In genomic region chr5:87412417-87413115, GRCh38 we compare ENCODE assay signal across 8 cellular contexts. TPM values are rescaled to one million over a fixed set of nuclear protein-coding genes. Genes with fewer than 3 reads are reported as not detected.
DNase-seq lines count a peak whose midpoint lies in the region; FAIRE-seq and TF ChIP-seq lines count a peak whose summit lies in the region.

CCNH (minus strand) TSS chr5:87412930; CDS start chr5:87412794, 136 bp downstream.

- H3K4me2 ChIP-seq in neuronal stem cell (ENCODE audit: insufficient read depth, low read length, poor library complexity, severe bottlenecking), result peak within 1 kb of the TSS; percentile 76

- no peaks in the 10 kb centered on the region for H3K4me1 ChIP-seq in neuronal stem cell (ENCODE audit: control insufficient read depth in 2 of 2, insufficient read depth in 1 of 2, low read depth in 1 of 2, low read length in 2 of 2)

- CTCF ChIA-PET in activated naive CD4-positive, alpha-beta T cell treated with anti-CD3 and anti-CD28 coated beads, Interleukin-2, amount 10 ng/mL, durations not matched to agents 7 days and 5 days (lab: Charles Lee), result interaction anchor here (0.7 to 3.2 kb wide), 3 partner anchors 13 to 43 kb away, joined by 3 to 15 read pairs (median 4); no protein-coding TSS in a partner anchor

- no peak within 1 kb of the TSS for H2BK5ac ChIP-seq in neuronal stem cell (ENCODE audit: low read length)

- H3K9me3 ChIP-seq in SK-N-MC (ENCODE audit: low read depth, low read length) (no peaks in the 10 kb centered on the region), neuronal stem cell (replicated peaks in 1 of 2; ENCODE audit: control insufficient read depth in 2 of 2, insufficient read depth in 1 of 2, low read depth in 1 of 2, low read length in 2 of 2) (no peaks in the 10 kb centered on the region)

- peaks cover 41% of the 10 kb centered on the region for H3K4me1 Mint-ChIP-seq in HFFc6 (ENCODE audit: low read depth)
- peaks cover 39% of the 10 kb centered on the region for H3K4me1 Mint-ChIP-seq in activated naive CD4-positive, alpha-beta T cell treated with anti-CD3 and anti-CD28 coated beads, Interleukin-2, amount 10 ng/mL, durations not matched to agents 7 days and 5 days

- H3K79me1 ChIP-seq in neuronal stem cell (ENCODE audit: low read depth, low read length), result no peaks in the 10 kb centered on the region

- H3K36me3 Mint-ChIP-seq in HFFc6 (ENCODE audit: low read depth), result peaks cover 44% of the 10 kb centered on the region
- peaks cover 29% of the 10 kb centered on the region for H3K36me3 Mint-ChIP-seq in activated naive CD4-positive, alpha-beta T cell treated with anti-CD3 and anti-CD28 coated beads, Interleukin-2, amount 10 ng/mL, durations not matched to agents 7 days and 5 days

- H3K27me3 ChIP-seq in neuronal stem cell (ENCODE audit: control insufficient read depth in 3 of 3, insufficient read depth in 3 of 3, low read depth in 1 of 3, low read length in 3 of 3), result no peaks in the 10 kb centered on the region

- FAIRE-seq in frontal cortex (lab: Jason Lieb, UNC), result peak; percentile 95

- H3K4ac ChIP-seq in neuronal stem cell (ENCODE audit: low read length), result no peak within 1 kb of the TSS

- TF ChIP-seq POLR2A in NB4 (IDR thresholded peaks at IDR 0.05; ENCODE audit: extremely low read depth, insufficient read length), result peak; percentile 95

- DNase-seq in GM04503 (ENCODE audit: low read depth) (peak; percentile 85), HFFc6 (peak; percentile 96), NB4 (ENCODE audit: low read depth) (peak; percentile 97), SK-N-MC (ENCODE audit: low read depth, low spot score) (peak; percentile 88), frontal cortex (ENCODE audit: low spot score in 2 of 2) (peak; percentile 61 to 84), neuronal stem cell (ENCODE audit: low spot score) (peak; percentile 95)
- peak; percentile 98 for DNase-seq in activated naive CD4-positive, alpha-beta T cell treated with anti-CD3 and anti-CD28 coated beads, Interleukin-2, amount 10 ng/mL, durations not matched to agents 7 days and 5 days

- TF ChIP-seq CTCF in HFFc6 (IDR thresholded peaks at IDR 0.05), result no peak
- TF ChIP-seq CTCF in NB4 (IDR thresholded peaks at IDR 0.05; ENCODE audit: low read depth, low read length), result no peak
- TF ChIP-seq CTCF in subcutaneous adipose tissue (IDR thresholded peaks at IDR 0.05; ENCODE audit: low read depth), result no peak

- no peak within 1 kb of the TSS for H2BK120ac ChIP-seq in neuronal stem cell (ENCODE audit: low read depth, low read length)

- H2BK12ac ChIP-seq in neuronal stem cell (ENCODE audit: low read length), result no peak within 1 kb of the TSS

- peak within 1 kb of the TSS; percentile 18 for H3K23ac ChIP-seq in neuronal stem cell (ENCODE audit: low read depth, low read length, poor library complexity)

- no peak within 1 kb of the TSS for H4K8ac ChIP-seq in neuronal stem cell (ENCODE audit: low read depth, low read length)

- peak within 1 kb of the TSS; percentile 97 for H3K4me3 Mint-ChIP-seq in HFFc6
- H3K4me3 Mint-ChIP-seq in activated naive CD4-positive, alpha-beta T cell treated with anti-CD3 and anti-CD28 coated beads, Interleukin-2, amount 10 ng/mL, durations not matched to agents 7 days and 5 days, result peak within 1 kb of the TSS; percentile 87

- H3K36me3 ChIP-seq in SK-N-MC (ENCODE audit: insufficient read depth, low read length), result peaks cover 36% of the 10 kb centered on the region
- peaks cover 6 to 36% of the 10 kb centered on the region in 2 donors for H3K36me3 ChIP-seq in neuronal stem cell (replicated peaks in 1 of 2; ENCODE audit: control insufficient read depth in 2 of 2, insufficient read depth in 2 of 2, low read length in 2 of 2)

- H3K27ac Mint-ChIP-seq in HFFc6, result peak within 1 kb of the TSS; percentile 96
- H3K27ac Mint-ChIP-seq in activated naive CD4-positive, alpha-beta T cell treated with anti-CD3 and anti-CD28 coated beads, Interleukin-2, amount 10 ng/mL, durations not matched to agents 7 days and 5 days, result peak within 1 kb of the TSS; percentile 94

- H3K27ac ChIP-seq in SK-N-MC, result peak within 1 kb of the TSS; percentile 81
- H3K27ac ChIP-seq in neuronal stem cell (replicated peaks; ENCODE audit: low read length), result peak within 1 kb of the TSS; percentile 51

- H3K4me3 ChIP-seq in NB4 (ENCODE audit: low read depth, low read length) (peak within 1 kb of the TSS; percentile 83), SK-N-MC (peak within 1 kb of the TSS; percentile 99), neuronal stem cell (ENCODE audit: low read length in 2 of 2) (peak within 1 kb of the TSS; percentile 80 to 86)

- no peaks in the 10 kb centered on the region for H3K9me3 Mint-ChIP-seq in HFFc6
- H3K9me3 Mint-ChIP-seq in activated naive CD4-positive, alpha-beta T cell treated with anti-CD3 and anti-CD28 coated beads, Interleukin-2, amount 10 ng/mL, durations not matched to agents 7 days and 5 days, result no peaks in the 10 kb centered on the region

- peaks cover 9% of the 10 kb centered on the region for H3K27me3 Mint-ChIP-seq in HFFc6 (ENCODE audit: insufficient read depth)
- H3K27me3 Mint-ChIP-seq in activated naive CD4-positive, alpha-beta T cell treated with anti-CD3 and anti-CD28 coated beads, Interleukin-2, amount 10 ng/mL, durations not matched to agents 7 days and 5 days, result peaks cover 4% of the 10 kb centered on the region

- peak within 1 kb of the TSS; percentile 91 for H2AFZ ChIP-seq in neuronal stem cell (ENCODE audit: low read length)

- H4K91ac ChIP-seq in neuronal stem cell (ENCODE audit: low read depth, low read length, poor library complexity), result no peak within 1 kb of the TSS

- no CpG with 5 or more reads among the region's 58 CpGs for WGBS in neuronal stem cell (ENCODE audit: extremely low coverage in 2 of 2, insufficient read length in 2 of 2, insufficient replicate concordance in 1 of 2), 2 donors

- peak within 1 kb of the TSS; percentile 21 for H3K14ac ChIP-seq in neuronal stem cell (ENCODE audit: low read length)

- H2BK15ac ChIP-seq in neuronal stem cell (ENCODE audit: low read length), result no peak within 1 kb of the TSS

- H3K9ac ChIP-seq in SK-N-MC (ENCODE audit: insufficient read length) (peak within 1 kb of the TSS; percentile 97), neuronal stem cell (ENCODE audit: low read depth, low read length, poor library complexity) (peak within 1 kb of the TSS; percentile 95)

- no peak within 1 kb of the TSS for H2AK5ac ChIP-seq in neuronal stem cell (ENCODE audit: low read depth, low read length)

- H3K18ac ChIP-seq in neuronal stem cell (ENCODE audit: low read length), result peak within 1 kb of the TSS; percentile 78

RNA-seq across cellular contexts. Expression of gene CCNH, which starts in this region (rescaled TPM):
- total RNA-seq in HFFc6 (2021; fragmentation: NEBNext Ultra II Directional; extraction: Animal tissue kit (Norgen Biotek cat#: 25700)), result 10 to 100 TPM; 49.5 to 69.0 (median 66.4) TPM
- total RNA-seq in frontal cortex (118 TPM), subcutaneous adipose tissue (100 to 1,000 TPM; 142 to 294 (median 170) TPM)
- polyA plus RNA-seq in neuronal stem cell (2013, experiment 1 of 2), result 33.5 TPM
- polyA plus RNA-seq in neuronal stem cell (2013, experiment 2 of 2), result 34.0 TPM

Comparison
In these comparisons a context has a peak if more than half of its experiments do, and no peak if none do; other contexts are left out.
1. Peak in every context shown above with its lines: DNase-seq, H3K4me3 ChIP-seq and H3K27ac ChIP-seq.